ENCODE assay signal across 20 cellular contexts in the genomic region with DNA sequence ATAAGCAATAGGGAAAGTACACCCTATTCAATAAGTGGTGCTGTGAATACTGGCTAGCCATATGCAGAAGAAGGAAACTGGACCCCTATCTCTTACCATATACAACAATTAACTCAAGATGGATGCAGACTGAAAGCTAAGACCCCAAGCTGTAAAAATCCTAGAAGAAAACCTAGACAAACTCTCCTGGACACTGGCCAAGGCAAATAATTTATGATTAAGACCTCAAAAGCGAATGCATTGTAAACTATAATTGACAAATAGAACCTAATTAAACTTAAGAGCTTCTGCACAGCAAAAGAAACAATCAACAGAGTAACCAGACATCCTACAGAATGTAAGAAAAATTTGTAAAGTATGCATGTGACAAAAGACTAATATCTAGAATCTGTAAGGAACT. TPM values are rescaled to one million over a fixed set of nuclear protein-coding genes. Genes with fewer than 3 reads are reported as not detected.
DNase-seq lines count a peak whose midpoint lies in the region; FAIRE-seq and TF ChIP-seq lines count a peak whose summit lies in the region.
"Had no signal": no experiment of that assay in that cellular context is flagged by ENCODE, and none has a peak within 500 bp of the region (broad histone marks: within the 10 kb centered on the region; RNA-seq: fewer than 3 reads in every experiment).

No MANE protein-coding gene starts in this region.

- TF ChIP-seq CTCF in D721Med (IDR thresholded peaks at IDR 0.05; ENCODE audit: insufficient read depth, missing control alignments) (no peak), HEK293 (tag by site-specific recombination; IDR thresholded peaks at IDR 0.05) (no peak)

- peak; percentile 11 for FAIRE-seq in D721Med (lab: Jason Lieb, UNC)
- FAIRE-seq: GM12878, GM19239, H1 had no signal

- no peaks in the 10 kb centered on the region for H3K36me3 ChIP-seq in HEK293 (ENCODE audit: control insufficient read depth in 2 of 2, insufficient read depth in 1 of 2, low read length in 2 of 2)

- H3K9me3 ChIP-seq in HEK293 (ENCODE audit: control insufficient read depth, insufficient read depth, low read depth, low read length) = no peaks in the 10 kb centered on the region

- CTCF ChIA-PET in HEK293 (lab: Yijun Ruan, JAX) = interaction anchor here (0.7 kb wide), 1 partner anchor 73 kb away, joined by 3 read pairs; no protein-coding TSS in a partner anchor

- DNase-seq in D721Med (ENCODE audit: insufficient read length, low spot score) (no peak), NCI-H1105 treated with DMSO at 0.1 percent for 48 hours (lab: John Stamatoyannopoulos, UW) (peak; percentile 82), NCI-H69 (lab: John Stamatoyannopoulos, UW) (peak; percentile 68), SK-N-DZ (ENCODE audit: low spot score) (no peak), superior temporal gyrus (ENCODE audit: extremely low spot score) (no peak)
- DNase-seq: C1 segment of cervical spinal cord; Calu3; CD4-positive, alpha-beta memory T cell; COR-L47; DMS153; DND-41; GDM1; GM23248; H7; HCEC 1CT had no signal

- H3K4me3 ChIP-seq in HEK293 (ENCODE audit: low read depth, low read length) = no peak overlapping the region
- H3K4me3 ChIP-seq: GM12878, GM23248 had no signal

- H3K4me1 ChIP-seq in HEK293 (ENCODE audit: control insufficient read depth, insufficient read depth, low read length) = no peaks in the 10 kb centered on the region

- POLR2A ChIA-PET in HEK293 (lab: Yijun Ruan, JAX) = no interaction called here

- no peak overlapping the region for H3K27ac ChIP-seq in HEK293 (ENCODE audit: extremely low read depth, low read depth, low read length)
- H3K27ac ChIP-seq: GM23248 had no signal

TF ChIP-seq in HEK293, 187 proteins besides CTCF, POLR2A, EP300 and RAD21:
- TF ChIP-seq, protein P1, sequence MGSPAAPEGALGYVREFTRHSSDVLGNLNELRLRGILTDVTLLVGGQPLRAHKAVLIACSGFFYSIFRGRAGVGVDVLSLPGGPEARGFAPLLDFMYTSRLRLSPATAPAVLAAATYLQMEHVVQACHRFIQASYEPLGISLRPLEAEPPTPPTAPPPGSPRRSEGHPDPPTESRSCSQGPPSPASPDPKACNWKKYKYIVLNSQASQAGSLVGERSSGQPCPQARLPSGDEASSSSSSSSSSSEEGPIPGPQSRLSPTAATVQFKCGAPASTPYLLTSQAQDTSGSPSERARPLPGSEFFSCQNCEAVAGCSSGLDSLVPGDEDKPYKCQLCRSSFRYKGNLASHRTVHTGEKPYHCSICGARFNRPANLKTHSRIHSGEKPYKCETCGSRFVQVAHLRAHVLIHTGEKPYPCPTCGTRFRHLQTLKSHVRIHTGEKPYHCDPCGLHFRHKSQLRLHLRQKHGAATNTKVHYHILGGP (tag by site-specific recombination; IDR thresholded peaks at IDR 0.05) = peak; percentile 96
- TF ChIP-seq, protein P2, sequence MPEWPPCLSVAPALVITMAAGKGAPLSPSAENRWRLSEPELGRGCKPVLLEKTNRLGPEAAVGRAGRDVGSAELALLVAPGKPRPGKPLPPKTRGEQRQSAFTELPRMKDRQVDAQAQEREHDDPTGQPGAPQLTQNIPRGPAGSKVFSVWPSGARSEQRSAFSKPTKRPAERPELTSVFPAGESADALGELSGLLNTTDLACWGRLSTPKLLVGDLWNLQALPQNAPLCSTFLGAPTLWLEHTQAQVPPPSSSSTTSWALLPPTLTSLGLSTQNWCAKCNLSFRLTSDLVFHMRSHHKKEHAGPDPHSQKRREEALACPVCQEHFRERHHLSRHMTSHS (tag by site-specific recombination; IDR thresholded peaks at IDR 0.05) = no peak
TF ChIP-seq in HEK293: peak in this region for 1.

RNA-seq across cellular contexts. Expression of a gene that starts 41.1 kb away (rescaled TPM):
- polyA plus RNA-seq in SK-N-DZ (2014; cell fraction: cytosol; rRNA removed) = 2.3 and 2.7 TPM in 2 replicates
- 2.1 and 2.6 TPM in 2 replicates for polyA plus RNA-seq in SK-N-DZ (2014; cell fraction: nucleus; rRNA removed)
- polyA plus RNA-seq: BJ; CD4-positive, alpha-beta memory T cell; GM12878; GM23248 had no signal

Comparison
In these comparisons a context has a peak if more than half of its experiments do, and no peak if none do; other contexts are left out.
1. DNase-seq: peak in NCI-H1105 treated with DMSO at 0.1 percent for 48 hours (single experiment) and NCI-H69 (single experiment); none in D721Med (single experiment), SK-N-DZ (single experiment) and superior temporal gyrus (single experiment).